In the genomic region with DNA sequence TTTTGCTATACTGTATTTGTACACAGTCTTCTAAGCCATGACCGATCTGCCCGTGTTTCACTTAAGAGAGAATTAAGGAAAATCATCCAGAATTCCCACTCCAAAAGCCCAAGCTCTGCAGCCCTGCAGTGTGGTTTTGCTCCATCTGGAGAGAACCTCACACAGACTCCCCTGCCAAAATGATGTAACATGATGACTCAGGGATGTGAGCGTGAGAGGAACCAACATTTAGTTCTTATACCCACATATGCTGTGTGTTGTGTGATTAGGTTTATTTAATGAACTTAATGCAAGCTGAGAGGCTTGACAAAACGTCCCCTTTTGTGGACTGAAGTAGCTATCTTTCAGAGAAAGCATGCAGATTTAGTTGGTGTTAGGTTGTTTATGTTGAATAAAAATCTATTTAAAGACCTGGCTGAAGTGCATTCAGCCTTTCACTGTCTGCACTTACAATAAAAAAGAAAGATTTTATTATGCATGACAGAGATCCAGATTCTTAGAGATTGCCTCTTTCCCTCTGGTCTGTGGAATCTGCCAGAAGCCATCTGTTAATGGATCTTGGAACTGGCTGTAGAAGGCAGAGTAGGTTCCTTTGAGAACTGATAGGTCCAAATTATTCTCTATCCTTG, we compare ENCODE assay signal across 1 cellular context.
TF ChIP-seq lines count a peak whose summit lies in the region.

No MANE protein-coding gene starts in this region.

TF ChIP-seq in HEK293, 187 proteins besides CTCF, POLR2A, EP300 and RAD21 (continued from another document and continues in another):
- TF ChIP-seq GFI1B (tag by site-specific recombination; IDR thresholded peaks at IDR 0.05) (no peak), ZNF610 (tag by site-specific recombination; IDR thresholded peaks at IDR 0.05; ENCODE audit: borderline replicate concordance) (no peak), ZNF157 (tag by site-specific recombination; IDR thresholded peaks at IDR 0.05) (no peak), FEZF1 (tag by site-specific recombination; IDR thresholded peaks at IDR 0.05) (no peak; the same call in 1 of the 2 replicates), IKZF3 (tag by site-specific recombination; IDR thresholded peaks at IDR 0.05) (peak; percentile 73), ZNF670 (tag by site-specific recombination; IDR thresholded peaks at IDR 0.05; ENCODE audit: low read depth) (no peak), ZNF426 (tag by site-specific recombination; IDR thresholded peaks at IDR 0.05) (no peak), ZNF747 (tag by site-specific recombination; IDR thresholded peaks at IDR 0.05) (no peak), ZNF571 (tag by site-specific recombination; IDR thresholded peaks at IDR 0.05) (no peak), ZNF133 (tag by site-specific recombination; IDR thresholded peaks at IDR 0.05) (0 out of 2 replicates have a peak, but pooled peaks have one; percentile 56), ZNF560 (tag by site-specific recombination; IDR thresholded peaks at IDR 0.05; ENCODE audit: borderline replicate concordance) (no peak), PRDM1 (tag by site-specific recombination; IDR thresholded peaks at IDR 0.05) (0 out of 2 replicates have a peak, but pooled peaks have one; percentile 41), GLIS1 (tag by site-specific recombination; IDR thresholded peaks at IDR 0.05) (0 out of 2 replicates have a peak, but pooled peaks have one; percentile 22), ZNF155 (tag by site-specific recombination; IDR thresholded peaks at IDR 0.05) (no peak), ZBTB8A (tag by site-specific recombination; IDR thresholded peaks at IDR 0.05) (no peak), ZNF548 (tag by site-specific recombination; IDR thresholded peaks at IDR 0.05) (no peak), TRIM28 (IDR thresholded peaks at IDR 0.05; ENCODE audit: borderline replicate concordance, low read length) (no peak; the same call in 1 of the 2 replicates), SP7 (tag by site-specific recombination; IDR thresholded peaks at IDR 0.05) (no peak), ZNF24 (tag by site-specific recombination; IDR thresholded peaks at IDR 0.05) (no peak), ZNF223 (tag by site-specific recombination; IDR thresholded peaks at IDR 0.05) (no peak), ZNF768 (tag by site-specific recombination; IDR thresholded peaks at IDR 0.05) (no peak), ZNF274 (IDR thresholded peaks at IDR 0.05; ENCODE audit: low read length) (no peak), ZNF274 (tag by site-specific recombination; IDR thresholded peaks at IDR 0.05; ENCODE audit: borderline replicate concordance) (no peak), ZNF366 (tag by site-specific recombination; conservative IDR thresholded peaks at IDR 0.05) (0 out of 2 replicates have a peak, but pooled peaks have one; percentile 15), ZNF529 (tag by site-specific recombination; IDR thresholded peaks at IDR 0.05; ENCODE audit: insufficient replicate concordance) (no peak), ZNF629 (tag by site-specific recombination; IDR thresholded peaks at IDR 0.05) (peak; percentile 31; the same call in 1 of the 2 replicates), ZNF701 (tag by site-specific recombination; IDR thresholded peaks at IDR 0.05) (no peak), ZNF585B (tag by site-specific recombination; IDR thresholded peaks at IDR 0.05) (no peak), ZNF658 (tag by site-specific recombination; IDR thresholded peaks at IDR 0.05) (no peak), ZSCAN16 (tag by site-specific recombination; IDR thresholded peaks at IDR 0.05) (no peak), ZFP69B (tag by site-specific recombination; IDR thresholded peaks at IDR 0.05) (no peak), ZNF621 (tag by site-specific recombination; IDR thresholded peaks at IDR 0.05) (no peak), ZFP3 (tag by site-specific recombination; IDR thresholded peaks at IDR 0.05; ENCODE audit: low read depth) (no peak), ZSCAN30 (tag by site-specific recombination; IDR thresholded peaks at IDR 0.05) (no peak), ZSCAN23 (tag by site-specific recombination; IDR thresholded peaks at IDR 0.05) (no peak), OSR2 (tag by site-specific recombination; IDR thresholded peaks at IDR 0.05) (no peak)
- TF ChIP-seq, protein P1, sequence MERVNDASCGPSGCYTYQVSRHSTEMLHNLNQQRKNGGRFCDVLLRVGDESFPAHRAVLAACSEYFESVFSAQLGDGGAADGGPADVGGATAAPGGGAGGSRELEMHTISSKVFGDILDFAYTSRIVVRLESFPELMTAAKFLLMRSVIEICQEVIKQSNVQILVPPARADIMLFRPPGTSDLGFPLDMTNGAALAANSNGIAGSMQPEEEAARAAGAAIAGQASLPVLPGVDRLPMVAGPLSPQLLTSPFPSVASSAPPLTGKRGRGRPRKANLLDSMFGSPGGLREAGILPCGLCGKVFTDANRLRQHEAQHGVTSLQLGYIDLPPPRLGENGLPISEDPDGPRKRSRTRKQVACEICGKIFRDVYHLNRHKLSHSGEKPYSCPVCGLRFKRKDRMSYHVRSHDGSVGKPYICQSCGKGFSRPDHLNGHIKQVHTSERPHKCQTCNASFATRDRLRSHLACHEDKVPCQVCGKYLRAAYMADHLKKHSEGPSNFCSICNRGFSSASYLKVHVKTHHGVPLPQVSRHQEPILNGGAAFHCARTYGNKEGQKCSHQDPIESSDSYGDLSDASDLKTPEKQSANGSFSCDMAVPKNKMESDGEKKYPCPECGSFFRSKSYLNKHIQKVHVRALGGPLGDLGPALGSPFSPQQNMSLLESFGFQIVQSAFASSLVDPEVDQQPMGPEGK (tag by site-specific recombination; IDR thresholded peaks at IDR 0.05), result 0 out of 2 replicates have a peak, but pooled peaks have one; percentile 17
- TF ChIP-seq, protein P2, sequence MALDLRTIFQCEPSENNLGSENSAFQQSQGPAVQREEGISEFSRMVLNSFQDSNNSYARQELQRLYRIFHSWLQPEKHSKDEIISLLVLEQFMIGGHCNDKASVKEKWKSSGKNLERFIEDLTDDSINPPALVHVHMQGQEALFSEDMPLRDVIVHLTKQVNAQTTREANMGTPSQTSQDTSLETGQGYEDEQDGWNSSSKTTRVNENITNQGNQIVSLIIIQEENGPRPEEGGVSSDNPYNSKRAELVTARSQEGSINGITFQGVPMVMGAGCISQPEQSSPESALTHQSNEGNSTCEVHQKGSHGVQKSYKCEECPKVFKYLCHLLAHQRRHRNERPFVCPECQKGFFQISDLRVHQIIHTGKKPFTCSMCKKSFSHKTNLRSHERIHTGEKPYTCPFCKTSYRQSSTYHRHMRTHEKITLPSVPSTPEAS (tag by site-specific recombination; IDR thresholded peaks at IDR 0.05), result no peak
- TF ChIP-seq, protein P3, sequence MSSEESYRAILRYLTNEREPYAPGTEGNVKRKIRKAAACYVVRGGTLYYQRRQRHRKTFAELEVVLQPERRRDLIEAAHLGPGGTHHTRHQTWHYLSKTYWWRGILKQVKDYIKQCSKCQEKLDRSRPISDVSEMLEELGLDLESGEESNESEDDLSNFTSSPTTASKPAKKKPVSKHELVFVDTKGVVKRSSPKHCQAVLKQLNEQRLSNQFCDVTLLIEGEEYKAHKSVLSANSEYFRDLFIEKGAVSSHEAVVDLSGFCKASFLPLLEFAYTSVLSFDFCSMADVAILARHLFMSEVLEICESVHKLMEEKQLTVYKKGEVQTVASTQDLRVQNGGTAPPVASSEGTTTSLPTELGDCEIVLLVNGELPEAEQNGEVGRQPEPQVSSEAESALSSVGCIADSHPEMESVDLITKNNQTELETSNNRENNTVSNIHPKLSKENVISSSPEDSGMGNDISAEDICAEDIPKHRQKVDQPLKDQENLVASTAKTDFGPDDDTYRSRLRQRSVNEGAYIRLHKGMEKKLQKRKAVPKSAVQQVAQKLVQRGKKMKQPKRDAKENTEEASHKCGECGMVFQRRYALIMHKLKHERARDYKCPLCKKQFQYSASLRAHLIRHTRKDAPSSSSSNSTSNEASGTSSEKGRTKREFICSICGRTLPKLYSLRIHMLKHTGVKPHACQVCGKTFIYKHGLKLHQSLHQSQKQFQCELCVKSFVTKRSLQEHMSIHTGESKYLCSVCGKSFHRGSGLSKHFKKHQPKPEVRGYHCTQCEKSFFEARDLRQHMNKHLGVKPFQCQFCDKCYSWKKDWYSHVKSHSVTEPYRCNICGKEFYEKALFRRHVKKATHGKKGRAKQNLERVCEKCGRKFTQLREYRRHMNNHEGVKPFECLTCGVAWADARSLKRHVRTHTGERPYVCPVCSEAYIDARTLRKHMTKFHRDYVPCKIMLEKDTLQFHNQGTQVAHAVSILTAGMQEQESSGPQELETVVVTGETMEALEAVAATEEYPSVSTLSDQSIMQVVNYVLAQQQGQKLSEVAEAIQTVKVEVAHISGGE (tag by site-specific recombination; conservative IDR thresholded peaks at IDR 0.05; ENCODE audit: low read depth), result no peak
- TF ChIP-seq, protein P4, sequence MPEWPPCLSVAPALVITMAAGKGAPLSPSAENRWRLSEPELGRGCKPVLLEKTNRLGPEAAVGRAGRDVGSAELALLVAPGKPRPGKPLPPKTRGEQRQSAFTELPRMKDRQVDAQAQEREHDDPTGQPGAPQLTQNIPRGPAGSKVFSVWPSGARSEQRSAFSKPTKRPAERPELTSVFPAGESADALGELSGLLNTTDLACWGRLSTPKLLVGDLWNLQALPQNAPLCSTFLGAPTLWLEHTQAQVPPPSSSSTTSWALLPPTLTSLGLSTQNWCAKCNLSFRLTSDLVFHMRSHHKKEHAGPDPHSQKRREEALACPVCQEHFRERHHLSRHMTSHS (tag by site-specific recombination; IDR thresholded peaks at IDR 0.05), result no peak
- TF ChIP-seq, protein P5, sequence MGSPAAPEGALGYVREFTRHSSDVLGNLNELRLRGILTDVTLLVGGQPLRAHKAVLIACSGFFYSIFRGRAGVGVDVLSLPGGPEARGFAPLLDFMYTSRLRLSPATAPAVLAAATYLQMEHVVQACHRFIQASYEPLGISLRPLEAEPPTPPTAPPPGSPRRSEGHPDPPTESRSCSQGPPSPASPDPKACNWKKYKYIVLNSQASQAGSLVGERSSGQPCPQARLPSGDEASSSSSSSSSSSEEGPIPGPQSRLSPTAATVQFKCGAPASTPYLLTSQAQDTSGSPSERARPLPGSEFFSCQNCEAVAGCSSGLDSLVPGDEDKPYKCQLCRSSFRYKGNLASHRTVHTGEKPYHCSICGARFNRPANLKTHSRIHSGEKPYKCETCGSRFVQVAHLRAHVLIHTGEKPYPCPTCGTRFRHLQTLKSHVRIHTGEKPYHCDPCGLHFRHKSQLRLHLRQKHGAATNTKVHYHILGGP (tag by site-specific recombination; IDR thresholded peaks at IDR 0.05), result no peak
- TF ChIP-seq, protein P6, sequence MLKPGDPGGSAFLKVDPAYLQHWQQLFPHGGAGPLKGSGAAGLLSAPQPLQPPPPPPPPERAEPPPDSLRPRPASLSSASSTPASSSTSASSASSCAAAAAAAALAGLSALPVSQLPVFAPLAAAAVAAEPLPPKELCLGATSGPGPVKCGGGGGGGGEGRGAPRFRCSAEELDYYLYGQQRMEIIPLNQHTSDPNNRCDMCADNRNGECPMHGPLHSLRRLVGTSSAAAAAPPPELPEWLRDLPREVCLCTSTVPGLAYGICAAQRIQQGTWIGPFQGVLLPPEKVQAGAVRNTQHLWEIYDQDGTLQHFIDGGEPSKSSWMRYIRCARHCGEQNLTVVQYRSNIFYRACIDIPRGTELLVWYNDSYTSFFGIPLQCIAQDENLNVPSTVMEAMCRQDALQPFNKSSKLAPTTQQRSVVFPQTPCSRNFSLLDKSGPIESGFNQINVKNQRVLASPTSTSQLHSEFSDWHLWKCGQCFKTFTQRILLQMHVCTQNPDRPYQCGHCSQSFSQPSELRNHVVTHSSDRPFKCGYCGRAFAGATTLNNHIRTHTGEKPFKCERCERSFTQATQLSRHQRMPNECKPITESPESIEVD (tag by site-specific recombination; IDR thresholded peaks at IDR 0.05), result peak; percentile 77
- TF ChIP-seq, protein P7, sequence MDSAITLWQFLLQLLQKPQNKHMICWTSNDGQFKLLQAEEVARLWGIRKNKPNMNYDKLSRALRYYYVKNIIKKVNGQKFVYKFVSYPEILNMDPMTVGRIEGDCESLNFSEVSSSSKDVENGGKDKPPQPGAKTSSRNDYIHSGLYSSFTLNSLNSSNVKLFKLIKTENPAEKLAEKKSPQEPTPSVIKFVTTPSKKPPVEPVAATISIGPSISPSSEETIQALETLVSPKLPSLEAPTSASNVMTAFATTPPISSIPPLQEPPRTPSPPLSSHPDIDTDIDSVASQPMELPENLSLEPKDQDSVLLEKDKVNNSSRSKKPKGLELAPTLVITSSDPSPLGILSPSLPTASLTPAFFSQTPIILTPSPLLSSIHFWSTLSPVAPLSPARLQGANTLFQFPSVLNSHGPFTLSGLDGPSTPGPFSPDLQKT (IDR thresholded peaks at IDR 0.05; ENCODE audit: borderline replicate concordance, low read depth, low read length), result no peak
- TF ChIP-seq, protein P8, sequence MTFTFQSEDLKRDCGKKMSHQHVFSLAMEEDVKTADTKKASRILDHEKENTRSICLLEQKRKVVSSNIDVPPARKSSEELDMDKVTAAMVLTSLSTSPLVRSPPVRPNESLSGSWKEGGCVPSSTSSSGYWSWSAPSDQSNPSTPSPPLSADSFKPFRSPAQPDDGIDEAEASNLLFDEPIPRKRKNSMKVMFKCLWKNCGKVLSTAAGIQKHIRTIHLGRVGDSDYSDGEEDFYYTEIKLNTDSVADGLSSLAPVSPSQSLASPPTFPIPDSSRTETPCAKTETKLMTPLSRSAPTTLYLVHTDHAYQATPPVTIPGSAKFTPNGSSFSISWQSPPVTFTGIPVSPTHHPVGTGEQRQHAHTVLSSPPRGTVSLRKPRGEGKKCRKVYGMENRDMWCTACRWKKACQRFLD (tag by site-specific recombination; IDR thresholded peaks at IDR 0.05), result no peak
- TF ChIP-seq, protein P9, sequence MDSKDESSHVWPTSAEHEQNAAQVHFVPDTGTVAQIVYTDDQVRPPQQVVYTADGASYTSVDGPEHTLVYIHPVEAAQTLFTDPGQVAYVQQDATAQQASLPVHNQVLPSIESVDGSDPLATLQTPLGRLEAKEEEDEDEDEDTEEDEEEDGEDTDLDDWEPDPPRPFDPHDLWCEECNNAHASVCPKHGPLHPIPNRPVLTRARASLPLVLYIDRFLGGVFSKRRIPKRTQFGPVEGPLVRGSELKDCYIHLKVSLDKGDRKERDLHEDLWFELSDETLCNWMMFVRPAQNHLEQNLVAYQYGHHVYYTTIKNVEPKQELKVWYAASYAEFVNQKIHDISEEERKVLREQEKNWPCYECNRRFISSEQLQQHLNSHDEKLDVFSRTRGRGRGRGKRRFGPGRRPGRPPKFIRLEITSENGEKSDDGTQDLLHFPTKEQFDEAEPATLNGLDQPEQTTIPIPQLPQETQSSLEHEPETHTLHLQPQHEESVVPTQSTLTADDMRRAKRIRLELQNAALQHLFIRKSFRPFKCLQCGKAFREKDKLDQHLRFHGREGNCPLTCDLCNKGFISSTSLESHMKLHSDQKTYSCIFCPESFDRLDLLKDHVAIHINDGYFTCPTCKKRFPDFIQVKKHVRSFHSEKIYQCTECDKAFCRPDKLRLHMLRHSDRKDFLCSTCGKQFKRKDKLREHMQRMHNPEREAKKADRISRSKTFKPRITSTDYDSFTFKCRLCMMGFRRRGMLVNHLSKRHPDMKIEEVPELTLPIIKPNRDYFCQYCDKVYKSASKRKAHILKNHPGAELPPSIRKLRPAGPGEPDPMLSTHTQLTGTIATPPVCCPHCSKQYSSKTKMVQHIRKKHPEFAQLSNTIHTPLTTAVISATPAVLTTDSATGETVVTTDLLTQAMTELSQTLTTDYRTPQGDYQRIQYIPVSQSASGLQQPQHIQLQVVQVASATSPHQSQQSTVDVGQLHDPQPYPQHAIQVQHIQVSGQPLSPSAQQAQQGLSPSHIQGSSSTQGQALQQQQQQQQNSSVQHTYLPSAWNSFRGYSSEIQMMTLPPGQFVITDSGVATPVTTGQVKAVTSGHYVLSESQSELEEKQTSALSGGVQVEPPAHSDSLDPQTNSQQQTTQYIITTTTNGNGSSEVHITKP (tag by site-specific recombination; IDR thresholded peaks at IDR 0.05), result peak; percentile 61
